ENCODE assay signal across 11 cellular contexts in the genomic region with DNA sequence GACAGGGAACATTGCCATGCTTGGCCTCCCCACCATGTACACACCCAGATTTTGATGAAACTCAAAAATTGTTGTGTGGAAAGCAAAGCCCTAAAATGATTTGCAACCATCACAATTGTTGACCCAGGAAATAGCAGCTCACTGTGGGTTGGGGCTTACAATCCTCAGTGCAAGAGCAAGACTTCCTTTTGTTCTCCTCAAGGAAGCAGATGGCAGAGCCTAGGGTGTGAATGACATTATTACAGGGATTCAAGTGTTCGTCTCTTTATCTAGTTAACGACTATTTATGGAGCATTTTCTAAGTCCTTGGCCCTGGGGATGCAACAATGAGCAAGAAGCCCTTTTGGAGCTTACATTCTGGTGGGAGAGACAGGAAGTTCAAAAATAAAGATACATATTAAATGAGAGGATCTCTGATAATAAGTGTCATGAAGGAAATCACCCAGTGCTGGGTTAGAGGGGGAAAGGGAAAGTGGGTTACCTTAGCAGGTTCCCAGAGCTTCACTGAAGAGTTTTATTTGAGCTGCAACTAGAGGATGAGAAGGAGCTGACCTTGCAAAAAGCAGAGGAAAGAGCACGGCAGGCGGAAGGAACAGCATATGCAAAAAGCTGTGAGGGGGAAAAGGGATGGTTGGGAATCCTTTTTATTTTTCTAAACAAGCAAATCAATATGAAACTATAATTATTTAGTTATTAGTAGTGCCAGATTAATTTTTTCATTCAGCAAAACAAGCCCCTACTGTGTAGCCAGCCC. TPM values are rescaled to one million over a fixed set of nuclear protein-coding genes. Genes with fewer than 3 reads are reported as not detected.
DNase-seq lines count a peak whose midpoint lies in the region; ATAC-seq and TF ChIP-seq lines count a peak whose summit lies in the region.
"Had no signal": no experiment of that assay in that cellular context is flagged by ENCODE, and none has a peak within 500 bp of the region (broad histone marks: within the 10 kb centered on the region; RNA-seq: fewer than 3 reads in every experiment).

No MANE protein-coding gene starts in this region.

- H3K4me3 ChIP-seq in IMR-90 (ENCODE audit: insufficient read depth, low read depth, low read length) (no peak overlapping the region), testis (no peak overlapping the region)

- peak overlapping the region; percentile 10; the same call in 1 of the 2 replicates for H2BK120ac ChIP-seq in IMR-90 (ENCODE audit: low read depth, low read length)

- no peak for ATAC-seq in IMR-90 (ENCODE audit: low read depth)
- ATAC-seq in activated CD8-positive, alpha-beta T cell treated with anti-CD3 and anti-CD28 coated beads, Interleukin-2, amount 10 ng/mL, durations not matched to agents 7 days and 5 days = no peak
- no peak for ATAC-seq in stimulated activated effector memory CD8-positive, alpha-beta T cell treated with anti-CD3 and anti-CD28 coated beads, Interleukin-12 subunit alpha, Interleukin-12 subunit beta, amount 100 ng/mL, for 72 hours

- no peak overlapping the region for H3K56ac ChIP-seq in IMR-90 (ENCODE audit: extremely low read depth, insufficient read depth, low read length)

- H2BK5ac ChIP-seq in IMR-90 (ENCODE audit: low read depth, low read length, poor library complexity, severe bottlenecking) = no peak overlapping the region

- DNase-seq in NCI-H2107 treated with DMSO at 0.1 percent for 48 hours (lab: John Stamatoyannopoulos, UW; ENCODE audit: unreplicated experiment) (peak; percentile 18), NCI-H2107 (lab: John Stamatoyannopoulos, UW) (no peak), IMR-90 (no peak), occipital lobe (lab: John Stamatoyannopoulos, UW) (no peak), testis (no peak)
- no peak for DNase-seq in activated CD8-positive, alpha-beta T cell treated with anti-CD3 and anti-CD28 coated beads, Interleukin-2, amount 10 ng/mL, durations not matched to agents 7 days and 5 days
- DNase-seq in stimulated activated effector memory CD8-positive, alpha-beta T cell treated with anti-CD3 and anti-CD28 coated beads, Interleukin-12 subunit alpha, Interleukin-12 subunit beta, amount 100 ng/mL, for 72 hours (ENCODE audit: low spot score in 2 of 2) = no peak
- DNase-seq: central memory CD4-positive, alpha-beta T cell; small intestine; stimulated activated naive CD4-positive, alpha-beta T cell had no signal

- no CpG with 5 or more reads among the region's 4 CpGs for WGBS in IMR-90 (ENCODE audit: extremely low coverage in 2 of 2, insufficient read length in 1 of 2), 2 experiments
- 63 to 66% methylated on average over 4 of the region's 4 CpGs for WGBS in testis, 2 donors

- H2AK5ac ChIP-seq in IMR-90 (ENCODE audit: low read depth, low read length) = peak overlapping the region; percentile 66; the same call in 1 of the 2 replicates

- no peaks in the 10 kb centered on the region for H3K27me3 ChIP-seq in IMR-90 (ENCODE audit: control insufficient read depth, insufficient read depth, low read length)
- no peaks in the 10 kb centered on the region for H3K27me3 ChIP-seq in testis

- H2AFZ ChIP-seq in IMR-90 (replicated peaks; ENCODE audit: low read length, poor library complexity) = peak overlapping the region; percentile 13

- H3K27ac ChIP-seq in IMR-90 (ENCODE audit: insufficient read depth, low read length) = no peak overlapping the region
- H3K27ac ChIP-seq in testis = no peak overlapping the region

- H3K36me3 Mint-ChIP-seq in activated CD8-positive, alpha-beta T cell treated with anti-CD3 and anti-CD28 coated beads, Interleukin-2, amount 10 ng/mL, durations not matched to agents 7 days and 5 days (ENCODE audit: low read depth) = peaks cover 4% of the 10 kb centered on the region
- H3K36me3 Mint-ChIP-seq in nephron (ENCODE audit: low read depth) = no peaks in the 10 kb centered on the region
- peaks cover 4% of the 10 kb centered on the region for H3K36me3 Mint-ChIP-seq in stimulated activated effector memory CD8-positive, alpha-beta T cell treated with anti-CD3 and anti-CD28 coated beads, Interleukin-12 subunit alpha, Interleukin-12 subunit beta, amount 100 ng/mL, for 72 hours

- H3K79me1 ChIP-seq in IMR-90 (ENCODE audit: low read depth in 1 of 2, low read length in 2 of 2) = no peaks in the 10 kb centered on the region

- H3K9me3 Mint-ChIP-seq in activated CD8-positive, alpha-beta T cell treated with anti-CD3 and anti-CD28 coated beads, Interleukin-2, amount 10 ng/mL, durations not matched to agents 7 days and 5 days (ENCODE audit: insufficient read depth) = no peaks in the 10 kb centered on the region
- no peaks in the 10 kb centered on the region for H3K9me3 Mint-ChIP-seq in nephron
- no peaks in the 10 kb centered on the region for H3K9me3 Mint-ChIP-seq in stimulated activated effector memory CD8-positive, alpha-beta T cell treated with anti-CD3 and anti-CD28 coated beads, Interleukin-12 subunit alpha, Interleukin-12 subunit beta, amount 100 ng/mL, for 72 hours

- no peak overlapping the region for H3K4me3 Mint-ChIP-seq in activated CD8-positive, alpha-beta T cell treated with anti-CD3 and anti-CD28 coated beads, Interleukin-2, amount 10 ng/mL, durations not matched to agents 7 days and 5 days
- H3K4me3 Mint-ChIP-seq in nephron = no peak overlapping the region
- no peak overlapping the region for H3K4me3 Mint-ChIP-seq in stimulated activated effector memory CD8-positive, alpha-beta T cell treated with anti-CD3 and anti-CD28 coated beads, Interleukin-12 subunit alpha, Interleukin-12 subunit beta, amount 100 ng/mL, for 72 hours

- in situ Hi-C loops in IMR-90 (cut with MboI; ENCODE audit: low sequenced_read_pairs) = no loop called here

- H2BK15ac ChIP-seq in IMR-90 (ENCODE audit: low read depth, low read length) = peak overlapping the region; percentile 44; the same call in 1 of the 3 replicates

- peaks cover 3% of the 10 kb centered on the region; the same call in 1 of the 2 replicates for H3K9me1 ChIP-seq in IMR-90 (ENCODE audit: insufficient read depth, low read length)

- H4K91ac ChIP-seq in IMR-90 (ENCODE audit: insufficient read depth, low read depth, low read length) = no peak overlapping the region

- no peak overlapping the region for H3K9ac ChIP-seq in IMR-90 (ENCODE audit: low read depth, low read length)

- H3K23ac ChIP-seq in IMR-90 (ENCODE audit: low read depth, low read length) = 0 out of 2 replicates have a peak overlapping the region, but pooled peaks have one; percentile 24

- CTCF ChIA-PET in IMR-90 (lab: Yijun Ruan, JAX) = no interaction called here
- CTCF ChIA-PET in activated CD8-positive, alpha-beta T cell treated with anti-CD3 and anti-CD28 coated beads, Interleukin-2, amount 10 ng/mL, durations not matched to agents 7 days and 5 days (lab: Charles Lee) = interaction anchor here (1.0 to 8.7 kb wide), 8 partner anchors 14 to 53 kb away, joined by 3 to 133 read pairs (median 6); a partner anchor contains a TSS

- H4K5ac ChIP-seq in IMR-90 (ENCODE audit: low read depth, low read length) = no peak overlapping the region

- TF ChIP-seq POLR2A in IMR-90 (IDR thresholded peaks at IDR 0.05; ENCODE audit: low read depth, low read length) = no peak
- TF ChIP-seq POLR2A in testis (IDR thresholded peaks at IDR 0.05) = no peak

- H3K27ac Mint-ChIP-seq in activated CD8-positive, alpha-beta T cell treated with anti-CD3 and anti-CD28 coated beads, Interleukin-2, amount 10 ng/mL, durations not matched to agents 7 days and 5 days = peak overlapping the region; percentile 82
- peak overlapping the region; percentile 73 to 93 (median 78) for H3K27ac Mint-ChIP-seq in nephron
- H3K27ac Mint-ChIP-seq in stimulated activated effector memory CD8-positive, alpha-beta T cell treated with anti-CD3 and anti-CD28 coated beads, Interleukin-12 subunit alpha, Interleukin-12 subunit beta, amount 100 ng/mL, for 72 hours = no peak overlapping the region

- dilution Hi-C loops in IMR-90 (cut with HindIII; ENCODE audit: low sequenced_read_pairs, unreplicated experiment) = no loop called here

- H3K14ac ChIP-seq in IMR-90 (replicated peaks; ENCODE audit: low read depth, low read length) = peak overlapping the region; percentile 44; the same call in 1 of the 2 replicates

- no peak for TF ChIP-seq RAD21 in IMR-90 (IDR thresholded peaks at IDR 0.05; ENCODE audit: low read length)

- intact Hi-C loops in IMR-90 (cut with micrococcal nuclease) (no loop called here), testis (cut with DNase I; ENCODE audit: low total_unique reads) (no loop called here)

- POLR2A ChIA-PET in IMR-90 (lab: Charles Lee; ENCODE audit: unreplicated experiment) = interaction anchor here (0.6 kb wide), 1 partner anchor 39 kb away, joined by 4 read pairs; no protein-coding TSS in a partner anchor
- POLR2A ChIA-PET in activated CD8-positive, alpha-beta T cell treated with anti-CD3 and anti-CD28 coated beads, Interleukin-2, amount 10 ng/mL, durations not matched to agents 7 days and 5 days (lab: Charles Lee) = interaction anchor here (1.0 to 2.2 kb wide), 7 partner anchors 15 to 43 kb away, joined by 3 to 9 read pairs (median 5); a partner anchor contains a TSS

- H3K36me3 ChIP-seq in IMR-90 (ENCODE audit: control insufficient read depth, insufficient read depth, low read length) (no peaks in the 10 kb centered on the region), testis (ENCODE audit: low read depth, missing control alignments) (no peaks in the 10 kb centered on the region)

- no peak overlapping the region; a peak in 1 of 4 replicates for H4K8ac ChIP-seq in IMR-90 (ENCODE audit: low read depth in 2 of 2, low read length in 2 of 2)

- no peaks in the 10 kb centered on the region for H3K27me3 Mint-ChIP-seq in activated CD8-positive, alpha-beta T cell treated with anti-CD3 and anti-CD28 coated beads, Interleukin-2, amount 10 ng/mL, durations not matched to agents 7 days and 5 days (ENCODE audit: low read depth)
- peaks cover 5% of the 10 kb centered on the region for H3K27me3 Mint-ChIP-seq in nephron (ENCODE audit: low read depth)

- peaks cover 94% of the 10 kb centered on the region for H3K4me1 Mint-ChIP-seq in activated CD8-positive, alpha-beta T cell treated with anti-CD3 and anti-CD28 coated beads, Interleukin-2, amount 10 ng/mL, durations not matched to agents 7 days and 5 days (ENCODE audit: low read depth)
- H3K4me1 Mint-ChIP-seq in nephron = peaks cover 46% of the 10 kb centered on the region
- H3K4me1 Mint-ChIP-seq in stimulated activated effector memory CD8-positive, alpha-beta T cell treated with anti-CD3 and anti-CD28 coated beads, Interleukin-12 subunit alpha, Interleukin-12 subunit beta, amount 100 ng/mL, for 72 hours = peaks cover 78% of the 10 kb centered on the region

- TF ChIP-seq CTCF in IMR-90 (conservative IDR thresholded peaks at IDR 0.05; ENCODE audit: low read depth, low read length) (no peak), nephron (IDR thresholded peaks at IDR 0.05; ENCODE audit: unreplicated experiment in 3 of 3) (no peak), testis (IDR thresholded peaks at IDR 0.05) (no peak)

- H3K4me2 ChIP-seq in IMR-90 (ENCODE audit: low read depth, low read length) = no peak overlapping the region

- 0 out of 2 replicates have a peak overlapping the region, but pooled peaks have one; percentile 7 for H3K4ac ChIP-seq in IMR-90 (ENCODE audit: low read depth, low read length)

- no peak overlapping the region for H2AK9ac ChIP-seq in IMR-90 (replicated peaks; ENCODE audit: low read depth, low read length, poor library complexity)

- no TSS peak for BruUV-seq in IMR-90 (replicated peaks; lab: Mats Ljungman, UMichigan)

- no peaks in the 10 kb centered on the region for H4K20me1 ChIP-seq in IMR-90 (ENCODE audit: insufficient read depth, low read length)

- H3K4me1 ChIP-seq in IMR-90 (ENCODE audit: control insufficient read depth, insufficient read depth, low read length) (no peaks in the 10 kb centered on the region; the same call in 1 of the 2 replicates), testis (no peaks in the 10 kb centered on the region)

- no peaks in the 10 kb centered on the region for H3K9me3 ChIP-seq in IMR-90 (ENCODE audit: control insufficient read depth, insufficient read depth, low read length)
- no peaks in the 10 kb centered on the region for H3K9me3 ChIP-seq in testis

- peak overlapping the region; percentile 28; the same call in 1 of the 2 replicates for H3K18ac ChIP-seq in IMR-90 (ENCODE audit: low read depth, low read length)

- H2BK20ac ChIP-seq in IMR-90 (ENCODE audit: low read depth, low read length) = 0 out of 2 replicates have a peak overlapping the region, but pooled peaks have one; percentile 26

RNA-seq across cellular contexts. Expression of a gene that starts 38.5 kb away (rescaled TPM):
- total RNA-seq in IMR-90 (2012; rRNA removed) (109 and 171 TPM in 2 replicates), occipital lobe (30.3 TPM), testis (10 to 100 TPM; 27.2 to 34.5 TPM)
- polyA plus RNA-seq in IMR-90 (2012; rRNA removed) (304 and 385 TPM in 2 replicates), testis (ENCODE audit: insufficient read depth, low read depth, low replicate concordance) (24.5 TPM)
- 781 and 851 TPM in 2 replicates for polyA plus RNA-seq in IMR-90 (2012; cell fraction: cytosol; rRNA removed)
- 1,444 and 1,599 TPM in 2 replicates for polyA plus RNA-seq in IMR-90 (2012; cell fraction: nucleus; rRNA removed; ENCODE audit: low replicate concordance)
- total RNA-seq in activated CD8-positive, alpha-beta T cell treated with anti-CD3 and anti-CD28 coated beads, Interleukin-2, amount 10 ng/mL, durations not matched to agents 7 days and 5 days = 10 to 100 TPM; 31.4 to 34.4 TPM
